18 cellular contexts compared by ENCODE assay signal in genomic region chr4:52028970-52029369, GRCh38. TPM values are rescaled to one million over a fixed set of nuclear protein-coding genes. Genes with fewer than 3 reads are reported as not detected.
DNase-seq lines count a peak whose midpoint lies in the region; ATAC-seq, FAIRE-seq and TF ChIP-seq lines count a peak whose summit lies in the region.
"Had no signal": no experiment of that assay in that cellular context is flagged by ENCODE, and none has a peak within 500 bp of the region (broad histone marks: within the 10 kb centered on the region; RNA-seq: fewer than 3 reads in every experiment).

No MANE protein-coding gene starts in this region.

- peaks cover 81% of the 10 kb centered on the region for H3K36me3 ChIP-seq in MG63
- peaks cover 16% of the 10 kb centered on the region for H3K36me3 ChIP-seq in mammary epithelial cell (ENCODE audit: insufficient read depth, low read length)
- peaks cover 3 to 18% of the 10 kb centered on the region in 2 experiments for H3K36me3 ChIP-seq in keratinocyte (ENCODE audit: control insufficient read depth in 2 of 2, extremely low read depth in 1 of 2, insufficient read depth in 2 of 2, low read length in 2 of 2)
- H3K36me3 ChIP-seq in right lobe of liver: no peaks in the 10 kb centered on the region

- CTCF ChIA-PET in mammary epithelial cell (lab: Charles Lee; ENCODE audit: low non-redundant PET): interaction anchor here (0.7 kb wide), 1 partner anchor 281 kb away, joined by 3 read pairs; no protein-coding TSS in a partner anchor

- FAIRE-seq in keratinocyte (lab: Jason Lieb, UNC): peak; percentile 85

- H3K9ac ChIP-seq in mammary epithelial cell (ENCODE audit: insufficient read depth, low read length) (no peak overlapping the region), keratinocyte (ENCODE audit: control insufficient read depth, extremely low read depth, insufficient read depth, low read length) (no peak overlapping the region)

- H3K9me3 ChIP-seq in MG63 (peaks cover 3% of the 10 kb centered on the region), mammary epithelial cell (replicated peaks; ENCODE audit: insufficient read depth, low read length) (no peaks in the 10 kb centered on the region), keratinocyte (ENCODE audit: control insufficient read depth, low read depth, low read length) (no peaks in the 10 kb centered on the region), right lobe of liver (peaks cover 0 to 3% (median 0%) of the 10 kb centered on the region in 4 donors)
- H3K9me3 ChIP-seq: vagina had no signal

- H3K4me3 ChIP-seq in MG63 (no peak overlapping the region), mammary epithelial cell (replicated peaks in 1 of 3; ENCODE audit: insufficient read depth in 1 of 3, low read depth in 2 of 3, low read length in 3 of 3) (no peak overlapping the region), keratinocyte (ENCODE audit: control insufficient read depth in 2 of 3, extremely low read depth in 1 of 3, insufficient read depth in 2 of 3, low read depth in 1 of 3, low read length in 3 of 3) (no peak overlapping the region), right lobe of liver (no peak overlapping the region)
- H3K4me3 ChIP-seq: vagina had no signal

- H2AFZ ChIP-seq in mammary epithelial cell (ENCODE audit: low read depth, low read length): no peak overlapping the region
- H2AFZ ChIP-seq in keratinocyte (ENCODE audit: control insufficient read depth, low read length): no peak overlapping the region

- peaks cover 4% of the 10 kb centered on the region for H3K4me1 ChIP-seq in mammary epithelial cell (ENCODE audit: insufficient read depth, low read length)
- H3K4me1 ChIP-seq in keratinocyte (ENCODE audit: control insufficient read depth, extremely low read depth, insufficient read depth, low read length): peaks cover 10% of the 10 kb centered on the region
- no peaks in the 10 kb centered on the region for H3K4me1 ChIP-seq in right lobe of liver

- H3K9me1 ChIP-seq in keratinocyte (ENCODE audit: control insufficient read depth, extremely low read depth, insufficient read depth, low read length): no peaks in the 10 kb centered on the region

- H3K4me2 ChIP-seq in mammary epithelial cell (ENCODE audit: insufficient read depth, low read depth, low read length): no peak overlapping the region
- no peak overlapping the region for H3K4me2 ChIP-seq in keratinocyte (ENCODE audit: control insufficient read depth, extremely low read depth, insufficient read depth, low read depth, low read length)

- BruUV-seq in mammary epithelial cell (replicated peaks; lab: Mats Ljungman, UMichigan): no TSS peak

- H3K27ac ChIP-seq in mammary epithelial cell (ENCODE audit: insufficient read depth, low read depth, low read length): no peak overlapping the region
- no peak overlapping the region for H3K27ac ChIP-seq in keratinocyte (ENCODE audit: control insufficient read depth, insufficient read depth, low read length)
- no peak overlapping the region for H3K27ac ChIP-seq in right lobe of liver
- H3K27ac ChIP-seq: C4-2B, vagina had no signal

- dilution Hi-C loops in mammary epithelial cell (cut with HindIII; ENCODE audit: low sequenced_read_pairs) (no loop called here), keratinocyte (cut with MboI; ENCODE audit: extremely low pct_ligation_motif_present, low sequenced_read_pairs) (no loop called here)

- TF ChIP-seq CTCF in mammary epithelial cell (conservative IDR thresholded peaks at IDR 0.05 in 1 of 2, IDR thresholded peaks at IDR 0.05 in 1 of 2; ENCODE audit: extremely low read depth in 1 of 2, insufficient read depth in 1 of 2, low read depth in 1 of 2, low read length in 2 of 2) (no peak), keratinocyte (optimal IDR thresholded peaks at IDR 0.05 in 1 of 3, IDR thresholded peaks at IDR 0.05 in 1 of 3, conservative IDR thresholded peaks at IDR 0.05 in 1 of 3; ENCODE audit: extremely low read depth in 1 of 3, insufficient read depth in 2 of 3, low read length in 3 of 3) (no peak), right lobe of liver (IDR thresholded peaks at IDR 0.05) (no peak)

- no peak for ATAC-seq in right lobe of liver
- ATAC-seq: HCT116, left cardiac atrium had no signal

- no peak for TF ChIP-seq POLR2A in right lobe of liver (IDR thresholded peaks at IDR 0.05)

- in situ Hi-C loops in mammary epithelial cell (cut with MboI; ENCODE audit: low sequenced_read_pairs in 2 of 2): loop anchor here in 1 of 2 donors (10.0 kb wide), 1 partner anchor 134 kb away; no protein-coding TSS in a partner anchor

- intact Hi-C loops in mammary epithelial cell (cut with micrococcal nuclease): no loop called here
- intact Hi-C loops in right lobe of liver (cut with DNase I): loop anchor here in 1 of 2 donors (10.0 kb wide), 1 partner anchor 124 kb away; no protein-coding TSS in a partner anchor

- no peaks in the 10 kb centered on the region for H3K27me3 ChIP-seq in MG63
- no peaks in the 10 kb centered on the region for H3K27me3 ChIP-seq in mammary epithelial cell (ENCODE audit: insufficient read depth, low read length)
- no peaks in the 10 kb centered on the region for H3K27me3 ChIP-seq in keratinocyte (ENCODE audit: control insufficient read depth, extremely low read depth, insufficient read depth, low read length)
- H3K27me3 ChIP-seq in right lobe of liver: no peaks in the 10 kb centered on the region
- H3K27me3 ChIP-seq: vagina had no signal

- H4K20me1 ChIP-seq in mammary epithelial cell (ENCODE audit: insufficient read depth, low read length) (no peaks in the 10 kb centered on the region), keratinocyte (ENCODE audit: control insufficient read depth, extremely low read depth, insufficient read depth, low read length) (no peaks in the 10 kb centered on the region)

- WGBS in mammary epithelial cell (ENCODE audit: low coverage, missing lambda C conversion rate): 30% methylated on average over 1 of the region's 1 CpG
- WGBS in right lobe of liver (ENCODE audit: insufficient coverage, low coverage, low lambda C conversion rate, missing lambda C conversion rate): 81% methylated on average over 1 of the region's 1 CpG

- H3K79me2 ChIP-seq in mammary epithelial cell (ENCODE audit: insufficient read depth, low read length): peaks cover 21% of the 10 kb centered on the region
- peaks cover 2% of the 10 kb centered on the region for H3K79me2 ChIP-seq in keratinocyte (ENCODE audit: control insufficient read depth, insufficient read depth, low read length)

- DNase-seq in Daoy (ENCODE audit: low read depth) (peak; percentile 35), MG63 (peak; percentile 93), mammary epithelial cell (peak; percentile 72), keratinocyte (ENCODE audit: low read depth, low spot score) (peak; percentile 9), HUDEP-2 (lab: John Stamatoyannopoulos, UW; ENCODE audit: unreplicated experiment in 76 of 76) (no peak), medulla oblongata (ENCODE audit: extremely low spot score) (no peak), NCI-H82 (lab: John Stamatoyannopoulos, UW) (no peak), right lobe of liver (no peak)
- DNase-seq: activated CD4-positive, CD25-positive, alpha-beta regulatory T cell; DMS79; left cardiac atrium; NCI-H1694 treated with DMSO at 0.1 percent for 48 hours; NCI-H526; posterior cingulate gyrus had no signal

RNA-seq across cellular contexts. Expression of gene LRRC66, which starts 8.8 kb away (rescaled TPM):
- total RNA-seq in Daoy (2014; rRNA removed; shearing (Covaris generic)): not detected in 2 replicates
- 0.07 and 0.59 TPM in 2 replicates for total RNA-seq in MG63 (2014; rRNA removed; shearing (Covaris generic); ENCODE audit: low replicate concordance)
- total RNA-seq in mammary epithelial cell (under 1 TPM; 0.40 to 0.50 TPM), right lobe of liver (under 1 TPM; 0.05 to 0.35 (median 0.09) TPM)
- polyA plus RNA-seq in mammary epithelial cell (0.15 TPM), keratinocyte (0.09 to 0.28 TPM (median 0.26 TPM) in 3 replicates)
- polyA minus RNA-seq in mammary epithelial cell (not detected), keratinocyte (0.26 to 0.30 TPM in 2 of 3 replicates, not detected in the other)
- 0.22 TPM for polyA plus RNA-seq in keratinocyte (2011; ENCODE audit: low read depth)
- polyA plus RNA-seq in keratinocyte (2011; cell fraction: cytosol; rRNA removed): 0.05 and 0.10 TPM in 2 replicates
- polyA plus RNA-seq in keratinocyte (2011; cell fraction: nucleus; rRNA removed): 1.5 TPM in 2 replicates
- 0.10 and 0.18 TPM in 2 replicates for polyA plus RNA-seq in keratinocyte (2012; ENCODE audit: low replicate concordance)
- polyA minus RNA-seq in keratinocyte (2011; cell fraction: cytosol; rRNA and poly(A)+ RNA removed): not detected
- 0.53 and 1.3 TPM in 2 replicates for polyA minus RNA-seq in keratinocyte (2011; cell fraction: nucleus; rRNA and poly(A)+ RNA removed)

RNA-seq across cellular contexts. Expression of gene SGCB, which starts 9.1 kb away (rescaled TPM):
- total RNA-seq in Daoy (2014; rRNA removed; shearing (Covaris generic)): 4.4 and 4.5 TPM in 2 replicates
- 29.4 and 41.6 TPM in 2 replicates for total RNA-seq in MG63 (2014; rRNA removed; shearing (Covaris generic); ENCODE audit: low replicate concordance)
- total RNA-seq in mammary epithelial cell: 10 to 100 TPM; 23.8 to 43.8 TPM
- polyA plus RNA-seq in mammary epithelial cell: 12.7 TPM
- 8.9 TPM for polyA minus RNA-seq in mammary epithelial cell
- polyA plus RNA-seq in keratinocyte: 10.3 to 18.3 TPM (median 14.7 TPM) in 3 replicates
- 7.5 TPM for polyA plus RNA-seq in keratinocyte (2011; ENCODE audit: low read depth)
- 6.6 and 11.4 TPM in 2 replicates for polyA plus RNA-seq in keratinocyte (2011; cell fraction: cytosol; rRNA removed)
- 14.2 and 14.4 TPM in 2 replicates for polyA plus RNA-seq in keratinocyte (2011; cell fraction: nucleus; rRNA removed)
- polyA plus RNA-seq in keratinocyte (2012; ENCODE audit: low replicate concordance): 5.1 and 15.8 TPM in 2 replicates
- 4.1 to 11.8 TPM (median 4.4 TPM) in 3 replicates for polyA minus RNA-seq in keratinocyte
- polyA minus RNA-seq in keratinocyte (2011; cell fraction: cytosol; rRNA and poly(A)+ RNA removed): 4.8 TPM
- 5.2 and 15.7 TPM in 2 replicates for polyA minus RNA-seq in keratinocyte (2011; cell fraction: nucleus; rRNA and poly(A)+ RNA removed)
- total RNA-seq in right lobe of liver: 10 to 100 TPM in 3 of 6 experiments, 1 to 10 TPM in 3; 5.7 to 17.3 (median 8.3) TPM

RNA-seq across cellular contexts. Expression of gene SPATA18, which starts 22.1 kb away (rescaled TPM):
- not detected in 2 replicates for total RNA-seq in Daoy (2014; rRNA removed; shearing (Covaris generic))
- total RNA-seq in MG63 (2014; rRNA removed; shearing (Covaris generic); ENCODE audit: low replicate concordance): 0.02 TPM in 1 of 2 replicates, not detected in the other
- total RNA-seq in mammary epithelial cell (10 to 100 TPM; 21.0 to 32.0 TPM), right lobe of liver (1 to 10 TPM; 1.6 to 2.9 (median 2.3) TPM)
- polyA plus RNA-seq in mammary epithelial cell (12.1 TPM), keratinocyte (4.1 to 5.9 TPM (median 5.6 TPM) in 3 replicates)
- polyA minus RNA-seq in mammary epithelial cell (37.2 TPM), keratinocyte (7.9 to 13.7 TPM (median 9.0 TPM) in 3 replicates)
- 8.2 TPM for polyA plus RNA-seq in keratinocyte (2011; ENCODE audit: low read depth)
- polyA plus RNA-seq in keratinocyte (2011; cell fraction: cytosol; rRNA removed): 4.7 and 7.4 TPM in 2 replicates
- 8.3 and 11.0 TPM in 2 replicates for polyA plus RNA-seq in keratinocyte (2011; cell fraction: nucleus; rRNA removed)
- 4.7 and 6.4 TPM in 2 replicates for polyA plus RNA-seq in keratinocyte (2012; ENCODE audit: low replicate concordance)
- 7.9 TPM for polyA minus RNA-seq in keratinocyte (2011; cell fraction: cytosol; rRNA and poly(A)+ RNA removed)
- polyA minus RNA-seq in keratinocyte (2011; cell fraction: nucleus; rRNA and poly(A)+ RNA removed): 6.2 and 6.8 TPM in 2 replicates
- total RNA-seq: myocyte had no signal

Comparison
In these comparisons a context has a peak if more than half of its experiments do, and no peak if none do; other contexts are left out.
1. DNase-seq: peak in Daoy (single experiment), MG63 (single experiment), mammary epithelial cell (single experiment) and keratinocyte (single experiment); none in HUDEP-2 (0 of 76), medulla oblongata (single experiment), NCI-H82 (single experiment) and right lobe of liver (0 of 3).
2. RNA of gene SPATA18, which starts 22.1 kb away (total RNA-seq): 21.0 to 32.0 TPM in mammary epithelial cell; 1.6 to 2.9 TPM in right lobe of liver, not detected in Daoy and 0.02 TPM in MG63; every median in the first group is over 4 times any median in the second.